ENCODE assay signal across 1 cellular context in genomic region chr17:63950940-63951907, GRCh38.
TF ChIP-seq lines count a peak whose summit lies in the region.

No MANE protein-coding gene starts in this region.

TF ChIP-seq in SK-N-SH treated with all-trans-retinoic acid at 6 μM for 48 hours, 23 proteins besides CTCF, POLR2A, EP300 and RAD21 (continued from another document):
- TF ChIP-seq, protein P1, sequence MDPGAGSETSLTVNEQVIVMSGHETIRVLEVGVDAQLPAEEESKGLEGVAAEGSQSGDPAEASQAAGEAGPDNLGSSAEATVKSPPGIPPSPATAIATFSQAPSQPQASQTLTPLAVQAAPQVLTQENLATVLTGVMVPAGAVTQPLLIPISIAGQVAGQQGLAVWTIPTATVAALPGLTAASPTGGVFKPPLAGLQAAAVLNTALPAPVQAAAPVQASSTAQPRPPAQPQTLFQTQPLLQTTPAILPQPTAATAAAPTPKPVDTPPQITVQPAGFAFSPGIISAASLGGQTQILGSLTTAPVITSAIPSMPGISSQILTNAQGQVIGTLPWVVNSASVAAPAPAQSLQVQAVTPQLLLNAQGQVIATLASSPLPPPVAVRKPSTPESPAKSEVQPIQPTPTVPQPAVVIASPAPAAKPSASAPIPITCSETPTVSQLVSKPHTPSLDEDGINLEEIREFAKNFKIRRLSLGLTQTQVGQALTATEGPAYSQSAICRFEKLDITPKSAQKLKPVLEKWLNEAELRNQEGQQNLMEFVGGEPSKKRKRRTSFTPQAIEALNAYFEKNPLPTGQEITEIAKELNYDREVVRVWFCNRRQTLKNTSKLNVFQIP (CRISPR knock-in tag; IDR thresholded peaks at IDR 0.05; ENCODE audit: borderline replicate concordance, low read depth) = no peak
- TF ChIP-seq ZFP3 (CRISPR knock-in tag; IDR thresholded peaks at IDR 0.05) (no peak), ARNTL (CRISPR knock-in tag; IDR thresholded peaks at IDR 0.05; ENCODE audit: borderline replicate concordance, low read depth) (no peak), CSRNP3 (CRISPR knock-in tag; IDR thresholded peaks at IDR 0.05) (no peak), ZNF70 (CRISPR knock-in tag; IDR thresholded peaks at IDR 0.05) (no peak)
